ENCODE assay signal across 8 cellular contexts in genomic region chr20:24368253-24368652, GRCh38.
"Had no signal": no experiment of that assay in that cellular context is flagged by ENCODE, and none has a peak within 500 bp of the region (broad histone marks: within the 10 kb centered on the region; RNA-seq: fewer than 3 reads in every experiment).

No MANE protein-coding gene starts in this region.

- H3K9me3 Mint-ChIP-seq: GM23338 had no signal

- ATAC-seq: GM23338, HepG2, K562 had no signal

- H3K4me3 Mint-ChIP-seq: GM23338, H9, HFFc6 had no signal

- H3K27ac ChIP-seq: HL-60 had no signal

- DNase-seq: H9, HCEC 1CT, HFFc6, KG1 had no signal

- H3K4me3 ChIP-seq: GM23338, K562 had no signal

- H3K27ac Mint-ChIP-seq: GM23338, H9, HFFc6 had no signal
